In the genomic region with DNA sequence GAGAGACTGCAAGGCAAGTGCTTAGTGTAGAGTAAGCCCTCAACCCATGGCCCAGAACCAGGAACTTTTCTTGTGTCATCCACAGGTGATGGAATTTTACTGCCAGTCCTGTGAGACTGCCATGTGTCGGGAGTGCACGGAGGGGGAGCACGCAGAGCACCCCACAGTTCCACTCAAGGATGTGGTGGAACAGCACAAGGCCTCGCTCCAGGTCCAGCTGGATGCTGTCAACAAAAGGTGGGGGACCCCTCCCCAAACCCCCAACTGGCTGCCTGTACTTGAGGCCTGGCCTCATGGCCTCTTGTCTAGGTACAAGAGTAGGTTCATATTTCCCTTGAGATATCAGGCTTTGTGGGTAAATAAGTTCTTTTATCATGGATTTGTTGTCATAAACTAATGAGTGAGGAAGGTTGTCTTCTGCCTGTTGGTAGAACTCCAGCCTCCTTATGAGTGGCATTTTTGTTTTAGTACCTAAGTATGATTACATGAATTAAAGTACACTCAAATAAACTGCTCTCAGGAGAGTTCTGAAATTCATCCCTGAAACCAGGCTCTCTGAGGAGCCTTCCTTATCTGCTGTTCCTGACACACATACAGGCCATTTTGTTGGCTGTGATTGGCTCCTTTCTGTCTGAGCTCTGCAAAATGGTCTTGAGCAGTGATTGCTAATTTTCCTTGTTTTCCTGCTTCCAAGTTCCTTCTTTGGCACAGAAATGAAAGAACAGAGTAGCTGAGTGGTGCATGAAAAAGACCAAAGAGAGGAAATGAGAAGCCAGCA, we compare ENCODE assay signal across 20 cellular contexts. TPM values are rescaled to one million over a fixed set of nuclear protein-coding genes. Genes with fewer than 3 reads are reported as not detected.
A peak's percentile ranks its signal among the peaks of the same experiment; 100 is the strongest.
DNase-seq lines count a peak whose midpoint lies in the region; ATAC-seq and TF ChIP-seq lines count a peak whose summit lies in the region.
"Had no signal": no experiment of that assay in that cellular context is flagged by ENCODE, and none has a peak within 500 bp of the region (broad histone marks: within the 10 kb centered on the region; RNA-seq: fewer than 3 reads in every experiment).

No MANE protein-coding gene starts in this region.

- H3K4me1 ChIP-seq in GM23338 (ENCODE audit: insufficient read depth) (no peaks in the 10 kb centered on the region), esophagus muscularis mucosa (peaks cover 21 to 39% (median 24%) of the 10 kb centered on the region in 4 donors), BE2C (peaks cover 5% of the 10 kb centered on the region; the same call in 1 of the 2 replicates)
- H3K4me1 ChIP-seq: Caco-2, HAP-1 had no signal

- H3K27me3 Mint-ChIP-seq in GM23338 (ENCODE audit: insufficient read depth, low read depth, poor library complexity) (peaks cover 3% of the 10 kb centered on the region), WTC11 (ENCODE audit: low read depth) (no peaks in the 10 kb centered on the region; the same call in 1 of the 2 replicates), nephron progenitor cell (ENCODE audit: low read depth, poor library complexity) (no peaks in the 10 kb centered on the region)
- H3K27me3 Mint-ChIP-seq: CD4-positive, CD25-positive, alpha-beta regulatory T cell had no signal

- DNase-seq in GM23338 (ENCODE audit: low spot score) (no peak), WTC11 (ENCODE audit: low spot score) (no peak), esophagus muscularis mucosa (ENCODE audit: extremely low spot score) (peak; percentile 42), nephron progenitor cell (no peak), BE2C (no peak)
- DNase-seq: ACHN; AML-193; Caco-2; CD4-positive, CD25-positive, alpha-beta regulatory T cell; EL; NCI-H1048; NCI-H1436 treated with DMSO at 0.1 percent for 48 hours; NCI-H2081; NCI-H510A treated with DMSO at 0.1 percent for 48 hours had no signal

- ATAC-seq in GM23338 (no peak), WTC11 (no peak), GM18498 (IDR thresholded peaks at IDR 0.05; ENCODE audit: unreplicated experiment) (no peak), GM21717 (IDR thresholded peaks at IDR 0.05; ENCODE audit: unreplicated experiment) (no peak)
- ATAC-seq: HepG2, Panc1 had no signal

- H3K9me3 Mint-ChIP-seq in GM23338 (peaks cover 26% of the 10 kb centered on the region; the same call in 2 of the 3 replicates), WTC11 (peaks cover 30% of the 10 kb centered on the region), nephron progenitor cell (peaks cover 28% of the 10 kb centered on the region)

- no peak for TF ChIP-seq CTCF in GM23338 (conservative IDR thresholded peaks at IDR 0.05; ENCODE audit: low read depth in 2 of 2)
- TF ChIP-seq CTCF in WTC11 (IDR thresholded peaks at IDR 0.05) = no peak
- no peak for TF ChIP-seq CTCF in esophagus muscularis mucosa (IDR thresholded peaks at IDR 0.05)
- TF ChIP-seq CTCF in nephron progenitor cell (IDR thresholded peaks at IDR 0.05) = no peak
- TF ChIP-seq CTCF in BE2C (IDR thresholded peaks at IDR 0.05; ENCODE audit: low read depth, low read length) = no peak

- H3F3A ChIP-seq in GM23338 (replicated peaks; ENCODE audit: low read depth) = no peaks in the 10 kb centered on the region

- peaks cover 60% of the 10 kb centered on the region for H3K36me3 Mint-ChIP-seq in GM23338 (ENCODE audit: low read depth)
- peaks cover 57% of the 10 kb centered on the region for H3K36me3 Mint-ChIP-seq in WTC11
- peaks cover 90% of the 10 kb centered on the region for H3K36me3 Mint-ChIP-seq in nephron progenitor cell (ENCODE audit: low read depth)

- WGBS in esophagus muscularis mucosa = 97% methylated on average over 4 of the region's 4 CpGs

- intact Hi-C loops in esophagus muscularis mucosa (cut with DNase I) = no loop called here

- CTCF ChIA-PET in WTC11 (lab: Charles Lee) = interaction anchor here (1.2 kb wide), 1 partner anchor 60 kb away, joined by 3 read pairs; no protein-coding TSS in a partner anchor

- H3K4me3 ChIP-seq in GM23338 (no peak overlapping the region), esophagus muscularis mucosa (no peak overlapping the region), BE2C (ENCODE audit: low read depth, low read length) (no peak overlapping the region)
- H3K4me3 ChIP-seq: HAP-1 had no signal

- H3K36me3 ChIP-seq in GM23338 (ENCODE audit: insufficient read depth) = peaks cover under 1% of the 10 kb centered on the region; the same call in 1 of the 2 replicates
- H3K36me3 ChIP-seq in esophagus muscularis mucosa = peaks cover 4 to 37% (median 17%) of the 10 kb centered on the region in 4 donors
- H3K36me3 ChIP-seq in BE2C = peaks cover 42% of the 10 kb centered on the region

- H3K9me2 ChIP-seq in GM23338 (ENCODE audit: insufficient read depth) = peaks cover 7% of the 10 kb centered on the region; the same call in 1 of the 2 replicates

- no peak for TF ChIP-seq POLR2A in esophagus muscularis mucosa (IDR thresholded peaks at IDR 0.05; ENCODE audit: low read depth)

- POLR2A ChIA-PET in WTC11 (lab: Charles Lee) = no interaction called here

- H3K9me3 ChIP-seq in esophagus muscularis mucosa = peaks cover 0 to 5% (median 0%) of the 10 kb centered on the region in 4 donors
- no peaks in the 10 kb centered on the region for H3K9me3 ChIP-seq in BE2C
- H3K9me3 ChIP-seq: Caco-2 had no signal

- H3K4me1 Mint-ChIP-seq in GM23338 (peaks cover 17% of the 10 kb centered on the region), WTC11 (peaks cover 28% of the 10 kb centered on the region), nephron progenitor cell (peaks cover 25% of the 10 kb centered on the region)

- H3K27ac Mint-ChIP-seq in GM23338 (no peak overlapping the region), WTC11 (peak overlapping the region; percentile 61), nephron progenitor cell (peak overlapping the region; percentile 94)
- H3K27ac Mint-ChIP-seq: CD4-positive, CD25-positive, alpha-beta regulatory T cell had no signal

- 0 out of 2 replicates have a peak, but pooled peaks cover 7% of the 10 kb centered on the region for H3K79me2 ChIP-seq in GM23338 (replicated peaks; ENCODE audit: insufficient read depth)

- TF ChIP-seq EP300 in esophagus muscularis mucosa (IDR thresholded peaks at IDR 0.05) = no peak

- no peak overlapping the region for H3K4me2 ChIP-seq in GM23338
- H3K4me2 ChIP-seq: KMS-11 had no signal

- H4K20me1 ChIP-seq in GM23338 (replicated peaks; ENCODE audit: insufficient read depth) = 0 out of 2 replicates have a peak, but pooled peaks cover 7% of the 10 kb centered on the region

- H3K4me3 Mint-ChIP-seq in GM23338 = no peak overlapping the region
- H3K4me3 Mint-ChIP-seq in WTC11 = no peak overlapping the region
- no peak overlapping the region for H3K4me3 Mint-ChIP-seq in nephron progenitor cell
- H3K4me3 Mint-ChIP-seq: CD4-positive, CD25-positive, alpha-beta regulatory T cell had no signal

- 0 out of 2 replicates have a peak overlapping the region, but pooled peaks have one; percentile 61 for H3K27ac ChIP-seq in GM23338 (ENCODE audit: low read depth)
- H3K27ac ChIP-seq in esophagus muscularis mucosa (replicated peaks in 1 of 4) = no peak overlapping the region
- H3K27ac ChIP-seq: KMS-11 had no signal

- no peak overlapping the region for H2AFZ ChIP-seq in GM23338

- H3K27me3 ChIP-seq in GM23338 (ENCODE audit: insufficient read depth) (no peaks in the 10 kb centered on the region), esophagus muscularis mucosa (no peaks in the 10 kb centered on the region), BE2C (no peaks in the 10 kb centered on the region)

TF ChIP-seq in GM23338, 12 proteins besides CTCF, POLR2A, EP300 and RAD21 (continues in another document):
- TF ChIP-seq POLR2AphosphoS5 (IDR thresholded peaks at IDR 0.05; ENCODE audit: low read depth) = no peak
- TF ChIP-seq JUNB (IDR thresholded peaks at IDR 0.05; ENCODE audit: unreplicated experiment) = no peak
- no peak for TF ChIP-seq EZH2phosphoT487 (IDR thresholded peaks at IDR 0.05; ENCODE audit: unreplicated experiment)
- TF ChIP-seq ZNF331 (CRISPR knock-in tag; IDR thresholded peaks at IDR 0.05; ENCODE audit: low read depth) = no peak
- no peak for TF ChIP-seq EZH2 (IDR thresholded peaks at IDR 0.05; ENCODE audit: low read depth, unreplicated experiment)
- no peak for TF ChIP-seq CREB1 (CRISPR knock-in tag; IDR thresholded peaks at IDR 0.05; ENCODE audit: low read depth)

TF ChIP-seq in WTC11, 78 proteins besides CTCF, POLR2A, EP300 and RAD21 (continues in another document):
- TF ChIP-seq, protein P1, sequence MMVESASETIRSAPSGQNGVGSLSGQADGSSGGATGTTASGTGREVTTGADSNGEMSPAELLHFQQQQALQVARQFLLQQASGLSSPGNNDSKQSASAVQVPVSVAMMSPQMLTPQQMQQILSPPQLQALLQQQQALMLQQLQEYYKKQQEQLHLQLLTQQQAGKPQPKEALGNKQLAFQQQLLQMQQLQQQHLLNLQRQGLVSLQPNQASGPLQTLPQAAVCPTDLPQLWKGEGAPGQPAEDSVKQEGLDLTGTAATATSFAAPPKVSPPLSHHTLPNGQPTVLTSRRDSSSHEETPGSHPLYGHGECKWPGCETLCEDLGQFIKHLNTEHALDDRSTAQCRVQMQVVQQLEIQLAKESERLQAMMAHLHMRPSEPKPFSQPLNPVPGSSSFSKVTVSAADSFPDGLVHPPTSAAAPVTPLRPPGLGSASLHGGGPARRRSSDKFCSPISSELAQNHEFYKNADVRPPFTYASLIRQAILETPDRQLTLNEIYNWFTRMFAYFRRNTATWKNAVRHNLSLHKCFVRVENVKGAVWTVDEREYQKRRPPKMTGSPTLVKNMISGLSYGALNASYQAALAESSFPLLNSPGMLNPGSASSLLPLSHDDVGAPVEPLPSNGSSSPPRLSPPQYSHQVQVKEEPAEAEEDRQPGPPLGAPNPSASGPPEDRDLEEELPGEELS (CRISPR knock-in tag; IDR thresholded peaks at IDR 0.05) = no peak

RNA-seq across cellular contexts. Expression of a gene that starts 51.4 kb away (rescaled TPM):
- 22.5 and 26.2 TPM in 2 replicates for total RNA-seq in GM23338 (2014; rRNA removed; shearing (Covaris generic))
- polyA plus RNA-seq in GM23338 (2016; fragmentation: Nextera tagmentation; extraction: Ambion mirVana) = 61.1 and 63.5 TPM in 2 replicates
- total RNA-seq in WTC11 (2021) (35.9 to 36.7 TPM (median 36.0 TPM) in 3 replicates), esophagus muscularis mucosa (under 1 TPM in 1 of 4 donors, not detected in 3; 0.99 TPM)
- 1.6 TPM for polyA plus RNA-seq in BE2C (2012; ENCODE audit: insufficient read depth, insufficient read length, low read depth)

Comparison
In these comparisons a context has a peak if more than half of its experiments do, and no peak if none do; other contexts are left out.
1. RNA of a gene that starts 51.4 kb away (total RNA-seq): 35.9 to 36.7 TPM in WTC11 and 22.5 to 26.2 TPM in GM23338; 0.99 TPM in esophagus muscularis mucosa; every median in the first group is over 10 times any median in the second.